ENCODE assay signal across 21 cellular contexts in genomic region chr16:56679078-56679730, GRCh38. TPM values are rescaled to one million over a fixed set of nuclear protein-coding genes. Genes with fewer than 3 reads are reported as not detected.
DNase-seq lines count a peak whose midpoint lies in the region; ATAC-seq and TF ChIP-seq lines count a peak whose summit lies in the region.
"Had no signal": no experiment of that assay in that cellular context is flagged by ENCODE, and none has a peak within 500 bp of the region (broad histone marks: within the 10 kb centered on the region; RNA-seq: fewer than 3 reads in every experiment).

No MANE protein-coding gene starts in this region.

- H3K4me3 ChIP-seq in right atrium auricular region (no peak overlapping the region), HEK293 (ENCODE audit: low read depth, low read length) (no peak overlapping the region), WERI-Rb-1 (ENCODE audit: low read depth, low read length) (no peak overlapping the region), gastrocnemius medialis (no peak overlapping the region), foreskin fibroblast (ENCODE audit: low read depth in 1 of 2, low read length in 2 of 2) (no peak overlapping the region)
- H3K4me3 ChIP-seq: SK-N-MC had no signal

- H3K36me3 ChIP-seq in right atrium auricular region (peaks cover 2% of the 10 kb centered on the region), HEK293 (ENCODE audit: control insufficient read depth in 2 of 2, insufficient read depth in 1 of 2, low read length in 2 of 2) (no peaks in the 10 kb centered on the region), WERI-Rb-1 (no peaks in the 10 kb centered on the region), gastrocnemius medialis (no peaks in the 10 kb centered on the region)

- CTCF ChIA-PET in HEK293 (lab: Yijun Ruan, JAX) = interaction anchor here (1.8 kb wide), 1 partner anchor 22 kb away, joined by 8 read pairs; no protein-coding TSS in a partner anchor

- TF ChIP-seq CTCF in right atrium auricular region (IDR thresholded peaks at IDR 0.05) = no peak
- TF ChIP-seq CTCF in HEK293 (tag by site-specific recombination; IDR thresholded peaks at IDR 0.05) = no peak
- TF ChIP-seq CTCF in WERI-Rb-1 (IDR thresholded peaks at IDR 0.05; ENCODE audit: low read depth, low read length) = no peak
- TF ChIP-seq CTCF in gastrocnemius medialis (IDR thresholded peaks at IDR 0.05 in 4 of 5, conservative IDR thresholded peaks at IDR 0.05 in 1 of 5) = no peak
- TF ChIP-seq CTCF in foreskin fibroblast (IDR thresholded peaks at IDR 0.05; ENCODE audit: low read depth, low read length) = no peak

- no peak for DNase-seq in right atrium auricular region (ENCODE audit: low spot score)
- no peak for DNase-seq in Right ventricle myocardium superior
- DNase-seq in WERI-Rb-1 = peak; percentile 86
- DNase-seq in gastrocnemius medialis = peak in 1 of 2 donors; percentile 65
- DNase-seq in foreskin fibroblast = no peak
- DNase-seq: Caco-2; CD4-positive, CD25-positive, alpha-beta regulatory T cell; DMS 273 treated with DMSO at 0.1 percent for 48 hours; DMS79 treated with DMSO at 0.1 percent for 48 hours; IMR-90; NCI-H1694 treated with DMSO at 0.1 percent for 48 hours; NCI-H2081 treated with DMSO at 0.1 percent for 48 hours; NCI-H2171 treated with DMSO at 0.1 percent for 48 hours; NCI-H524 treated with DMSO at 0.1 percent for 48 hours; OCI-M1; SHP77 treated with DMSO at 0.1 percent for 48 hours had no signal

- in situ Hi-C loops in gastrocnemius medialis (cut with MboI; ENCODE audit: low sequenced_read_pairs in 4 of 4) = loop anchor here in 1 of 4 donors (25.0 kb wide), 1 partner anchor 267 kb away; no protein-coding TSS in a partner anchor

- ATAC-seq in Right ventricle myocardium superior (ENCODE audit: poor library complexity) (no peak), gastrocnemius medialis (no peak), HG03108 (IDR thresholded peaks at IDR 0.05; ENCODE audit: unreplicated experiment) (no peak)

- no peak for TF ChIP-seq POLR2A in gastrocnemius medialis (IDR thresholded peaks at IDR 0.05)

- H3K27ac ChIP-seq in right atrium auricular region = peak overlapping the region; percentile 54 to 86
- no peak overlapping the region for H3K27ac ChIP-seq in HEK293 (ENCODE audit: extremely low read depth, low read depth, low read length)
- peak overlapping the region; percentile 72 for H3K27ac ChIP-seq in WERI-Rb-1
- H3K27ac ChIP-seq in gastrocnemius medialis = peak overlapping the region; percentile 89 to 94 (median 91)
- H3K27ac ChIP-seq: SK-N-MC had no signal

- no peaks in the 10 kb centered on the region for H3K9me3 ChIP-seq in right atrium auricular region
- no peaks in the 10 kb centered on the region for H3K9me3 ChIP-seq in HEK293 (ENCODE audit: control insufficient read depth, insufficient read depth, low read depth, low read length)
- H3K9me3 ChIP-seq in WERI-Rb-1 (ENCODE audit: severe bottlenecking) = no peaks in the 10 kb centered on the region
- no peaks in the 10 kb centered on the region for H3K9me3 ChIP-seq in gastrocnemius medialis
- H3K9me3 ChIP-seq: Caco-2 had no signal

- peaks cover 0 to 39% of the 10 kb centered on the region in 2 donors for H3K4me1 ChIP-seq in right atrium auricular region
- peaks cover 3% of the 10 kb centered on the region for H3K4me1 ChIP-seq in HEK293 (ENCODE audit: control insufficient read depth, insufficient read depth, low read length)
- H3K4me1 ChIP-seq in gastrocnemius medialis = peaks cover 28 to 31% of the 10 kb centered on the region in 2 donors

- H3K27me3 ChIP-seq in right atrium auricular region = no peaks in the 10 kb centered on the region
- no peaks in the 10 kb centered on the region for H3K27me3 ChIP-seq in WERI-Rb-1 (ENCODE audit: insufficient read depth, low read depth, severe bottlenecking)
- H3K27me3 ChIP-seq in gastrocnemius medialis = peaks cover 3 to 10% (median 6%) of the 10 kb centered on the region in 3 donors

- intact Hi-C loops in Right ventricle myocardium superior (cut with DNase I) = no loop called here
- intact Hi-C loops in gastrocnemius medialis (cut with DNase I; ENCODE audit: low total_unique reads) = loop anchor here (1.0 kb wide), 2 partner anchors 13 to 73 kb away; no protein-coding TSS in a partner anchor

- POLR2A ChIA-PET in HEK293 (lab: Yijun Ruan, JAX) = no interaction called here

TF ChIP-seq in HEK293, 187 proteins besides CTCF, POLR2A, EP300 and RAD21:
- TF ChIP-seq ZBTB7A (tag by site-specific recombination; IDR thresholded peaks at IDR 0.05; ENCODE audit: low read depth) = no peak
- peak; percentile 37; the same call in 1 of the 2 replicates for TF ChIP-seq ZNF768 (tag by site-specific recombination; IDR thresholded peaks at IDR 0.05)
- TF ChIP-seq MYNN (tag by site-specific recombination; IDR thresholded peaks at IDR 0.05; ENCODE audit: borderline replicate concordance) = no peak
- no peak for TF ChIP-seq ZNF660 (tag by site-specific recombination; IDR thresholded peaks at IDR 0.05)

RNA-seq across cellular contexts. Expression of gene MT1X, which starts 3.1 kb away (rescaled TPM):
- total RNA-seq in right atrium auricular region (100 to 1,000 TPM; 193 to 287 TPM), Right ventricle myocardium superior (105 TPM), gastrocnemius medialis (over 10,000 TPM in 1 of 4 donors, 1,000 to 10,000 TPM in 3; 3,871 to 10,589 (median 6,239) TPM)

RNA-seq across cellular contexts. Expression of gene MT1H, which starts 9.6 kb away (rescaled TPM):
- total RNA-seq in right atrium auricular region (not detected), Right ventricle myocardium superior (not detected), gastrocnemius medialis (not detected)
- total RNA-seq: Caco-2; CD4-positive, CD25-positive, alpha-beta regulatory T cell; H4; IMR-90; M059J had no signal

RNA-seq across cellular contexts. Expression of gene MT1G, which starts 11.3 kb away (rescaled TPM):
- total RNA-seq in right atrium auricular region (1 to 10 TPM in 1 of 2 donors, not detected in 1; 7.2 TPM), Right ventricle myocardium superior (1.3 TPM), gastrocnemius medialis (1 to 10 TPM in 2 of 4 donors, not detected in 2; 3.5 to 4.6 TPM)
- total RNA-seq: Caco-2; CD4-positive, CD25-positive, alpha-beta regulatory T cell; H4; IMR-90 had no signal

RNA-seq across cellular contexts. Expression of gene MT1F, which starts 21.4 kb away (rescaled TPM):
- total RNA-seq in right atrium auricular region = 1 to 10 TPM; 3.2 to 6.1 TPM
- 2.1 TPM for total RNA-seq in Right ventricle myocardium superior
- total RNA-seq in gastrocnemius medialis = 1 to 10 TPM in 1 of 4 donors, not detected in 3; 3.2 TPM
- total RNA-seq: IMR-90 had no signal

RNA-seq across cellular contexts. Expression of gene MT1B, which starts 27.5 kb away (rescaled TPM):
- not detected for total RNA-seq in right atrium auricular region
- not detected for total RNA-seq in Right ventricle myocardium superior
- not detected for total RNA-seq in gastrocnemius medialis
- total RNA-seq: Caco-2; CD4-positive, CD25-positive, alpha-beta regulatory T cell; H4; IMR-90; M059J had no signal

Comparison
In these comparisons a context has a peak if more than half of its experiments do, and no peak if none do; other contexts are left out.
1. RNA of gene MT1X, which starts 3.1 kb away (total RNA-seq): 3,871 to 10,589 TPM in gastrocnemius medialis; 193 to 287 TPM in right atrium auricular region and 105 TPM in Right ventricle myocardium superior (single experiment); every median in the first group is over 10 times any median in the second.